ENCODE assay signal across 16 cellular contexts in the genomic region with DNA sequence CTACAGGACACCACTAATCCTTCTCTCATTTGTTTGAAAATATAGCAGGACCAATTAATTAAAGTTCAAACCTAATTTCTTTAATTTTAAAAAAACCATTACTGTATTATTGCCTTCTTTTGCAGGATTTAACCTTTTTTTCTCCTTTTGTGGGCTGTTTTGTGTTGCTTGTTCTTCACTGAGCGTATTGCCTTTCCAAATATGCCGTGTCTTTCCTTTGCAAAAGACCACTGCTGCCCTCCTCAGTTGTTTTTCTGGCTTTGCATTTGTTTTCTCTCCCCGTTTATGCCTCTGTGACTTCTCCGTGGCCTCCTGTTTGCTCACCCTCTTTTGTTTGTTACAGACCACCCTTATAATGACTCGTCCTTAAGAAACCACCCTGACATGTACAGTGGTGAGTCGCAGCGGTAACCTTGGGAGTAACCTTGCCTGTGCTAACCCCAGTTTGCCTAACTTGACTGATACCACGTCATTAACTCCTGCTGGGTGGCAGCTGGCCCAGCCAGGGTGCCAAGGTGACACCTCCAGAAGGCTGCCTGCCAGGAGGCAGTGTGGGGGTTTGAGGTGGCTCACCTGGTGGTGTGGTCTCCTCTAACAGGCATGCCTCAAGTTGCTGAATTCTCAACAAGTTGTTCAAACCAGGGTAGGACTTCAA.
DNase-seq lines count a peak whose midpoint lies in the region; ATAC-seq and TF ChIP-seq lines count a peak whose summit lies in the region.
"Had no signal": no experiment of that assay in that cellular context is flagged by ENCODE, and none has a peak within 500 bp of the region (broad histone marks: within the 10 kb centered on the region; RNA-seq: fewer than 3 reads in every experiment).

No MANE protein-coding gene starts in this region.

- DNase-seq in HT1080 (ENCODE audit: low read depth) (peak; percentile 3), WERI-Rb-1 (no peak), left kidney (ENCODE audit: low read depth, low spot score) (peak; percentile 28), GF-D8 (lab: John Stamatoyannopoulos, UW) (no peak), occipital lobe (lab: John Stamatoyannopoulos, UW) (no peak)
- no peak for DNase-seq in stimulated activated effector memory CD8-positive, alpha-beta T cell treated with anti-CD3 and anti-CD28 coated beads, Interleukin-12 subunit alpha, Interleukin-12 subunit beta, amount 100 ng/mL, for 72 hours (ENCODE audit: low spot score in 2 of 2)
- DNase-seq: activated CD4-positive, alpha-beta T cell treated with anti-CD3 and anti-CD28 coated beads for 4 hours; hypothalamus; left lung; NCI-H1930; NCI-H748 treated with DMSO at 0.1 percent for 48 hours; SIG-M5 had no signal

- no peak overlapping the region for H3K4me3 Mint-ChIP-seq in stimulated activated effector memory CD8-positive, alpha-beta T cell treated with anti-CD3 and anti-CD28 coated beads, Interleukin-12 subunit alpha, Interleukin-12 subunit beta, amount 100 ng/mL, for 72 hours
- H3K4me3 Mint-ChIP-seq: activated naive CD4-positive, alpha-beta T cell treated with anti-CD3 and anti-CD28 coated beads, Interleukin-2, amount 50 U/mL, for 24 hours had no signal

- H3K9me3 ChIP-seq in BLaER1 (no peaks in the 10 kb centered on the region), WERI-Rb-1 (ENCODE audit: severe bottlenecking) (no peaks in the 10 kb centered on the region)
- H3K9me3 ChIP-seq: breast epithelium, left lung had no signal

- no peaks in the 10 kb centered on the region; the same call in 1 of the 2 replicates for H3K36me3 ChIP-seq in BLaER1
- peaks cover 57% of the 10 kb centered on the region for H3K36me3 ChIP-seq in WERI-Rb-1
- H3K36me3 ChIP-seq: breast epithelium, left lung had no signal

- H3K4me3 ChIP-seq in BLaER1 (no peak overlapping the region), WERI-Rb-1 (ENCODE audit: low read depth, low read length) (no peak overlapping the region)
- H3K4me3 ChIP-seq: breast epithelium, left lung had no signal

- no peaks in the 10 kb centered on the region for H4K20me1 ChIP-seq in BLaER1

- H3K9ac ChIP-seq in BLaER1, result no peak overlapping the region

- peak; percentile 63 for TF ChIP-seq CTCF in WERI-Rb-1 (IDR thresholded peaks at IDR 0.05; ENCODE audit: low read depth, low read length)

- no peak overlapping the region for H3K27ac Mint-ChIP-seq in stimulated activated effector memory CD8-positive, alpha-beta T cell treated with anti-CD3 and anti-CD28 coated beads, Interleukin-12 subunit alpha, Interleukin-12 subunit beta, amount 100 ng/mL, for 72 hours
- H3K27ac Mint-ChIP-seq: activated naive CD4-positive, alpha-beta T cell treated with anti-CD3 and anti-CD28 coated beads, Interleukin-2, amount 50 U/mL, for 24 hours had no signal

- H3K27me3 ChIP-seq in BLaER1 (no peaks in the 10 kb centered on the region), WERI-Rb-1 (ENCODE audit: insufficient read depth, low read depth, severe bottlenecking) (no peaks in the 10 kb centered on the region)
- H3K27me3 ChIP-seq: breast epithelium had no signal

- no peaks in the 10 kb centered on the region for H3K36me3 Mint-ChIP-seq in stimulated activated effector memory CD8-positive, alpha-beta T cell treated with anti-CD3 and anti-CD28 coated beads, Interleukin-12 subunit alpha, Interleukin-12 subunit beta, amount 100 ng/mL, for 72 hours

- H3K4me2 ChIP-seq in BLaER1, result peak overlapping the region; percentile 66

- H3K27ac ChIP-seq in BLaER1 (peak overlapping the region; percentile 35; the same call in 1 of the 2 replicates), WERI-Rb-1 (peak overlapping the region; percentile 48)
- H3K27ac ChIP-seq: breast epithelium, left lung had no signal

- no peak for ATAC-seq in GM21528 (IDR thresholded peaks at IDR 0.05; ENCODE audit: low FRiP score, unreplicated experiment)
- no peak for ATAC-seq in stimulated activated effector memory CD8-positive, alpha-beta T cell treated with anti-CD3 and anti-CD28 coated beads, Interleukin-12 subunit alpha, Interleukin-12 subunit beta, amount 100 ng/mL, for 72 hours
- ATAC-seq: left lung had no signal

- H3K4me1 Mint-ChIP-seq in stimulated activated effector memory CD8-positive, alpha-beta T cell treated with anti-CD3 and anti-CD28 coated beads, Interleukin-12 subunit alpha, Interleukin-12 subunit beta, amount 100 ng/mL, for 72 hours, result no peaks in the 10 kb centered on the region
- H3K4me1 Mint-ChIP-seq: activated naive CD4-positive, alpha-beta T cell treated with anti-CD3 and anti-CD28 coated beads, Interleukin-2, amount 50 U/mL, for 24 hours had no signal

- peaks cover 44% of the 10 kb centered on the region for H3K4me1 ChIP-seq in BLaER1
- H3K4me1 ChIP-seq: breast epithelium, left lung had no signal

- H3K9me3 Mint-ChIP-seq in stimulated activated effector memory CD8-positive, alpha-beta T cell treated with anti-CD3 and anti-CD28 coated beads, Interleukin-12 subunit alpha, Interleukin-12 subunit beta, amount 100 ng/mL, for 72 hours, result no peaks in the 10 kb centered on the region
- H3K9me3 Mint-ChIP-seq: activated naive CD4-positive, alpha-beta T cell treated with anti-CD3 and anti-CD28 coated beads, Interleukin-2, amount 50 U/mL, for 24 hours had no signal

Comparison
In these comparisons a context has a peak if more than half of its experiments do, and no peak if none do; other contexts are left out.
1. DNase-seq: peak in HT1080 (single experiment) and left kidney (single experiment); none in WERI-Rb-1 (single experiment), GF-D8 (single experiment), stimulated activated effector memory CD8-positive, alpha-beta T cell treated with anti-CD3 and anti-CD28 coated beads, Interleukin-12 subunit alpha, Interleukin-12 subunit beta, amount 100 ng/mL, for 72 hours (0 of 2) and occipital lobe (single experiment).